In the genomic region with DNA sequence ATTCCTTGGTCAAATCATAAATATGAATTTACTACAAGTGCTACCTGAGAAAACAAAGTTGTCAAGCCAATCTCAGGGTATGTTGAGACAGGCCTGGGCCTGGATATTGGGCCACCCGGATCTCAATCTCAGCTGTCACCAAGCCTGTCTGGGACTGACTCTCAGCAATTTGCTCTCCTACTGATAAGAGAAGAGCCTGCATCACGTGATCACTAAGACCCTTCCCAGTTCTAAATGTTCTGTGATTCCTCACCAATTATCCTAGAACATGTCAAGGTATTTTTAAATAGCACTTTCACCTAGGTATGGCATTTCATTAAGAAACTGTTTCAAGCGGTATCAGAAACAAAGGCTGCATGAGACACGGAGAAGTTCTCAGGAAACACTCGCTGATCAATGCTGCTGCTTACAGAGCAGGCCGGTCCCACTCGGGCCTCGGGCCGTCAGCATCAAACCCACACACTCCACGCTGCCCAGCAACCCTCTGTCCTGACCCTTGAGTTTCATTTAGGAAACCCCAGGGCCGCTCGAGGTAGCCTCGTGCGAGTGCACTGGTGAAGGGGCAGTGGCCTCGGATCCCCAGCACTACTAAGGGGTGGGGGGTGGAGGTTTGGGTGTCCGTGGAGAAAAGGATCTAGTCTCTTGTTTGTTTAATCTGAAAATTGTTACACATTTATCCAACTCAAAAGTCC, we compare ENCODE assay signal across 8 cellular contexts. TPM values are rescaled to one million over a fixed set of nuclear protein-coding genes. Genes with fewer than 3 reads are reported as not detected.
A peak's percentile ranks its signal among the peaks of the same experiment; 100 is the strongest.
DNase-seq lines count a peak whose midpoint lies in the region; ATAC-seq and TF ChIP-seq lines count a peak whose summit lies in the region.

No MANE protein-coding gene starts in this region.

- no peak for DNase-seq in T-helper 1 cell
- peak; percentile 50 for DNase-seq in astrocyte of the spinal cord (ENCODE audit: low read depth, low spot score)
- peak in 1 of 2 donors; percentile 73 for DNase-seq in left lung
- DNase-seq in stimulated activated naive CD4-positive, alpha-beta T cell (lab: John Stamatoyannopoulos, UW), result no peak
- no peak for DNase-seq in UCSD-AML1 (lab: John Stamatoyannopoulos, UW; ENCODE audit: unreplicated experiment)

- H3K4me1 Mint-ChIP-seq in T-helper 1 cell treated with Interleukin-12 subunit alpha and Interleukin-12 subunit beta and Interleukin-4 antibody, amounts not matched to agents 30 μg/mL and 1 μg/mL, for 36 hours (ENCODE audit: low read depth), result peaks cover 63% of the 10 kb centered on the region

- peaks cover 61 to 67% of the 10 kb centered on the region in 2 donors for H3K4me1 ChIP-seq in left lung

- peaks cover 10 to 69% of the 10 kb centered on the region in 2 donors for H3K36me3 ChIP-seq in left lung

- H3K4me3 Mint-ChIP-seq in T-helper 1 cell treated with Interleukin-12 subunit alpha and Interleukin-12 subunit beta and Interleukin-4 antibody, amounts not matched to agents 30 μg/mL and 1 μg/mL, for 36 hours, result peak overlapping the region; percentile 98

- H3K9me3 ChIP-seq in left lung, result no peaks in the 10 kb centered on the region

- no peak for ATAC-seq in left lung
- ATAC-seq in GM18907 (IDR thresholded peaks at IDR 0.05; ENCODE audit: unreplicated experiment), result no peak

- no peaks in the 10 kb centered on the region for H3K9me3 Mint-ChIP-seq in T-helper 1 cell treated with Interleukin-12 subunit alpha and Interleukin-12 subunit beta and Interleukin-4 antibody, amounts not matched to agents 30 μg/mL and 1 μg/mL, for 36 hours

- no peaks in the 10 kb centered on the region for H3K27me3 ChIP-seq in left lung

- peak overlapping the region; percentile 99 for H3K27ac Mint-ChIP-seq in T-helper 1 cell treated with Interleukin-12 subunit alpha and Interleukin-12 subunit beta and Interleukin-4 antibody, amounts not matched to agents 30 μg/mL and 1 μg/mL, for 36 hours

- no peaks in the 10 kb centered on the region for H3K27me3 Mint-ChIP-seq in T-helper 1 cell treated with Interleukin-12 subunit alpha and Interleukin-12 subunit beta and Interleukin-4 antibody, amounts not matched to agents 30 μg/mL and 1 μg/mL, for 36 hours (ENCODE audit: low read depth)

- peak overlapping the region; percentile 83 for H3K4me3 ChIP-seq in astrocyte of the spinal cord (ENCODE audit: low read depth, low read length)
- peak overlapping the region; percentile 66 to 97 for H3K4me3 ChIP-seq in left lung

- intact Hi-C loops in left lung (cut with DNase I), result loop anchor here in 1 of 2 donors (5.0 kb wide), 1 partner anchor 71 kb away; no protein-coding TSS in a partner anchor

- in situ Hi-C loops in astrocyte of the spinal cord (cut with HindIII; ENCODE audit: low sequenced_read_pairs), result no loop called here

- TF ChIP-seq CTCF in astrocyte of the spinal cord (IDR thresholded peaks at IDR 0.05; ENCODE audit: low read depth, low read length) (no peak), left lung (IDR thresholded peaks at IDR 0.05) (no peak)

- peak overlapping the region; percentile 100 for H3K27ac ChIP-seq in left lung
- H3K27ac ChIP-seq in temporal lobe (ENCODE audit: low read depth, low read length), result peak overlapping the region; percentile 93

- H3K36me3 Mint-ChIP-seq in T-helper 1 cell treated with Interleukin-12 subunit alpha and Interleukin-12 subunit beta and Interleukin-4 antibody, amounts not matched to agents 30 μg/mL and 1 μg/mL, for 36 hours (ENCODE audit: low read depth), result peaks cover 78% of the 10 kb centered on the region

RNA-seq across cellular contexts. Expression of gene KLF6, which starts 4.1 kb away (rescaled TPM):
- total RNA-seq in left lung (100 to 1,000 TPM; 158 to 217 TPM), temporal lobe (79.4 TPM)
